8 cellular contexts compared by ENCODE assay signal in the genomic region with DNA sequence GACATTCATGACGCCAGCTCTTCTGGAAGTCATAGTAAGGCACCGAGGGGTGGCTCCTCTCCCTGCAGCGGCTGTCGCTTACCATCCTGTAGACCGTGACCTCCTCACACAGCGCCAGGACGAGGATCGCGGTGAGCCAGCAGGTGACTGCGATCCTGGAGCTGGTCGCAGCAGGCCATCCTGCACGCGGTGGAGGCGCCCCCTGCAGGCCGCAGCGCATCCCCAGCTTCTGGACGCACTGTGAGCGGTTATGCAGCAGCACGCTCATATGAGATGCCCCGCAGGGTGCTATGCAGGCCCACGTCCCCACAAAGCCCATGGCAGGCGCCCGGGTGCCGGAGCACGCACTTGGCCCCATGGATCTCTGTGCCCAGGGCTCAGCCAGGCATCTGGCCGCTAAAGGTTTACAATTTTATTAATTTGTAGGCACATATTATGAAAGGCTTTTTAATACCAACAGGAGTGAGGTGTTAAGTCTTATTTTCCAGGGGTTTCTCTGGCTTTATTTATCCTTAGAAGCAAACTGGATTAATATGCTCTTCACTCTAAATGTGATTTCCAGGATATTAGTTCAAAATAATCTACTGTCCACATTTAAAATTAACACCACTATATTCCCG. TPM values are rescaled to one million over a fixed set of nuclear protein-coding genes. Genes with fewer than 3 reads are reported as not detected.
A peak's percentile ranks its signal among the peaks of the same experiment; 100 is the strongest.
DNase-seq lines count a peak whose midpoint lies in the region; ATAC-seq and TF ChIP-seq lines count a peak whose summit lies in the region.

No MANE protein-coding gene starts in this region.

- H3K4me1 Mint-ChIP-seq in type B pancreatic cell (ENCODE audit: unreplicated experiment): no peaks in the 10 kb centered on the region

- H3K9me3 ChIP-seq in lung (ENCODE audit: control insufficient read depth in 2 of 2, insufficient read depth in 1 of 2, low read length in 1 of 2): no peaks in the 10 kb centered on the region

- H3K27me3 Mint-ChIP-seq in type B pancreatic cell: no peaks in the 10 kb centered on the region

- no peak overlapping the region for H3K27ac ChIP-seq in lung (ENCODE audit: low read depth in 1 of 2, low read length in 1 of 2)

- ATAC-seq in lung (ENCODE audit: insufficient read depth, low FRiP score) (peak; percentile 88), HG03095 (IDR thresholded peaks at IDR 0.05; ENCODE audit: unreplicated experiment) (no peak), GM18868 (IDR thresholded peaks at IDR 0.05; ENCODE audit: unreplicated experiment) (no peak)

- no peaks in the 10 kb centered on the region for H3K9me3 Mint-ChIP-seq in type B pancreatic cell

- WGBS in lung, 2 donors: 72 to 74% methylated on average over 27 of the region's 27 CpGs

- no peak overlapping the region for H3K27ac Mint-ChIP-seq in type B pancreatic cell

- H3K36me3 Mint-ChIP-seq in type B pancreatic cell: peaks cover 21% of the 10 kb centered on the region

- TF ChIP-seq CTCF in lung (IDR thresholded peaks at IDR 0.05; ENCODE audit: control extremely low read depth, extremely low read depth): peak; percentile 14
- TF ChIP-seq CTCF in type B pancreatic cell (conservative IDR thresholded peaks at IDR 0.05): peak; percentile 76

- H3K4me1 ChIP-seq in lung (ENCODE audit: control insufficient read depth in 2 of 2, insufficient read depth in 2 of 2, low read length in 2 of 2): no peaks in the 10 kb centered on the region

- no peak overlapping the region for H3K4me3 Mint-ChIP-seq in type B pancreatic cell

- H3K27me3 ChIP-seq in lung (ENCODE audit: control insufficient read depth, insufficient read depth): no peaks in the 10 kb centered on the region

- DNase-seq in GDM1 (lab: John Stamatoyannopoulos, UW): peak; percentile 16
- DNase-seq in T-helper 9 cell: peak; percentile 8
- peak; percentile 3 for DNase-seq in central memory CD4-positive, alpha-beta T cell
- peak; percentile 74 for DNase-seq in lung (ENCODE audit: low spot score)
- peak; percentile 75 for DNase-seq in type B pancreatic cell (ENCODE audit: extremely low spot score, unreplicated experiment)
- DNase-seq in GM19240 (ENCODE audit: insufficient read length, low spot score): no peak

- H3K4me3 ChIP-seq in lung: no peak overlapping the region

- H3K36me3 ChIP-seq in lung (ENCODE audit: control insufficient read depth in 2 of 2, insufficient read depth in 2 of 2, low read length in 2 of 2): peaks cover 2 to 8% of the 10 kb centered on the region in 2 donors

RNA-seq across cellular contexts. Expression of a gene that starts 35.6 kb away (rescaled TPM):
- total RNA-seq in lung (100 to 1,000 TPM in 1 of 2 donors, 10 to 100 TPM in 1; 46.0 to 103 TPM), type B pancreatic cell (ENCODE audit: low replicate concordance) (67.8 and 83.6 TPM in 2 replicates)
- polyA plus RNA-seq in lung: 10 to 100 TPM; 23.5 to 33.3 TPM

RNA-seq across cellular contexts. Expression of a gene that starts 45.1 kb away (rescaled TPM):
- 10 to 100 TPM; 10.5 to 32.8 TPM for total RNA-seq in lung
- polyA plus RNA-seq in lung: 1 to 10 TPM; 5.6 to 6.8 TPM
- 15.1 and 16.4 TPM in 2 replicates for total RNA-seq in type B pancreatic cell (ENCODE audit: low replicate concordance)
